Comparison of ENCODE assay signal across 31 cellular contexts in the genomic region with DNA sequence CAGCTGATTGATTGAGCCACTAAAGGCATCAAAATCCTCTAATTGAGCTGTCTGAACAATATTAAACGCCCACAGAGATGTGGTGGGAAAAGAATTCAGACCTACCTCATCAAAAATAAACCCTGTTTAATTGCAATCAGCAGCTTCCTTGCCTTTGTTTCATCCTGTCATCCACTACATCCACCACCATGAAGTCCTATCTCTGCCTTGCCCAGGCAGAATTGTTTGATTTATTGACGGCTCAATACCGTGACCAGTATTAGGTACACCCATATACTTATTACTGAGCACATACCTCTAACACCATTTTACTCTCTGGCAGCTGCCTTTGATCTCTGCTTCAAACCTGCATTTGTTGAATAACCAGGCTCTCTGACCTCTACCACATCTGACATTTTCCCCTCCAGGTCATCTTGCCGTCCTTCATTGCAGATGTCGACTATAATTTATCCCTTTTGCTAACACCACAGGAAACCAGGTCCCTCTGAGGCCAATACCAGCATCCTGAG.
"Had no signal": no experiment of that assay in that cellular context is flagged by ENCODE, and none has a peak within 500 bp of the region (broad histone marks: within the 10 kb centered on the region; RNA-seq: fewer than 3 reads in every experiment).

No MANE protein-coding gene starts in this region.

- DNase-seq: activated B cell treated with CpG ODN at 0.5 μM for 24 hours; activated CD4-positive, alpha-beta memory T cell treated with anti-CD3 and anti-CD28 coated beads for 36 hours; activated CD4-positive, alpha-beta T cell treated with anti-CD3 and anti-CD28 coated beads for 1 hour; activated CD4-positive, alpha-beta T cell treated with anti-CD3 and anti-CD28 coated beads, Interleukin-2, amount 10 ng/mL, durations not matched to agents 24 days and 14 days; activated CD8-positive, alpha-beta memory T cell treated with anti-CD3 and anti-CD28 coated beads for 24 hours; activated effector memory CD4-positive, alpha-beta T cell treated with anti-CD3 and anti-CD28 coated beads, Interleukin-2, amount 50 U/mL, for 16 hours; activated naive CD4-positive, alpha-beta T cell treated with Interleukin-2 at 50 U/mL for 16 hours; activated naive CD8-positive, alpha-beta T cell treated with anti-CD3 and anti-CD28 coated beads, Interleukin-2, amount 50 U/mL, for 24 hours; activated T-cell treated with anti-CD3 and anti-CD28 coated beads, Interleukin-2, amount 50 U/mL, for 4 hours; amniotic stem cell; body of pancreas; central memory CD4-positive, alpha-beta T cell; Karpas-422; NCI-H1048; NCI-H1694; NCI-H2029 treated with DMSO at 0.1 percent for 48 hours; NCI-H446; NCI-H524; NCI-H82; Peyer's patch; Right ventricle myocardium superior; SW 1271; T-helper 9 cell had no signal

- H3K36me3 Mint-ChIP-seq: activated CD4-positive, alpha-beta memory T cell treated with anti-CD3 and anti-CD28 coated beads for 36 hours had no signal

- H3K4me1 Mint-ChIP-seq: activated B cell treated with CpG ODN at 0.5 μM for 24 hours; activated CD4-positive, alpha-beta T cell treated with anti-CD3 and anti-CD28 coated beads, Interleukin-2, amount 10 ng/mL, durations not matched to agents 24 days and 14 days; activated naive CD8-positive, alpha-beta T cell treated with anti-CD3 and anti-CD28 coated beads, Interleukin-2, amount 50 U/mL, for 24 hours had no signal

- H3K4me1 ChIP-seq: ascending aorta, body of pancreas, Peyer's patch, SJCRH30 had no signal

- H3K36me3 ChIP-seq: ascending aorta, Peyer's patch, SJCRH30 had no signal

- FAIRE-seq: bronchial epithelial cell, K562 had no signal

- H3K27ac ChIP-seq: ascending aorta, body of pancreas, Peyer's patch, RWPE1, SJCRH30 had no signal

- H3K27ac Mint-ChIP-seq: activated B cell treated with CpG ODN at 0.5 μM for 24 hours; activated CD4-positive, alpha-beta memory T cell treated with anti-CD3 and anti-CD28 coated beads for 36 hours; activated CD4-positive, alpha-beta T cell treated with anti-CD3 and anti-CD28 coated beads, Interleukin-2, amount 10 ng/mL, durations not matched to agents 24 days and 14 days; activated naive CD4-positive, alpha-beta T cell treated with anti-CD3 and anti-CD28 coated beads, Interleukin-2, amount 50 U/mL, for 72 hours; activated naive CD8-positive, alpha-beta T cell treated with anti-CD3 and anti-CD28 coated beads, Interleukin-2, amount 50 U/mL, for 24 hours; T-helper 1 cell treated with Interleukin-12 subunit alpha and Interleukin-12 subunit beta and Interleukin-4 antibody, amounts not matched to agents 30 μg/mL and 1 μg/mL, for 36 hours had no signal

- H3K4me3 ChIP-seq: ascending aorta, body of pancreas, K562, Peyer's patch, SJCRH30 had no signal

- H3K9me3 Mint-ChIP-seq: activated B cell treated with CpG ODN at 0.5 μM for 24 hours; activated CD4-positive, alpha-beta memory T cell treated with anti-CD3 and anti-CD28 coated beads for 36 hours; activated CD4-positive, alpha-beta T cell treated with anti-CD3 and anti-CD28 coated beads, Interleukin-2, amount 10 ng/mL, durations not matched to agents 24 days and 14 days; activated naive CD4-positive, alpha-beta T cell treated with anti-CD3 and anti-CD28 coated beads, Interleukin-2, amount 50 U/mL, for 72 hours; activated naive CD8-positive, alpha-beta T cell treated with anti-CD3 and anti-CD28 coated beads, Interleukin-2, amount 50 U/mL, for 24 hours; activated T-cell treated with anti-CD3 and anti-CD28 coated beads, Interleukin-2, amount 50 U/mL, for 4 hours; T-helper 1 cell treated with Interleukin-12 subunit alpha and Interleukin-12 subunit beta and Interleukin-4 antibody, amounts not matched to agents 30 μg/mL and 1 μg/mL, for 36 hours had no signal

- H3K9me3 ChIP-seq: ascending aorta, body of pancreas, Peyer's patch had no signal

- H3K4me3 Mint-ChIP-seq: activated B cell treated with CpG ODN at 0.5 μM for 24 hours; activated CD4-positive, alpha-beta memory T cell treated with anti-CD3 and anti-CD28 coated beads for 36 hours; activated CD4-positive, alpha-beta T cell treated with anti-CD3 and anti-CD28 coated beads, Interleukin-2, amount 10 ng/mL, durations not matched to agents 24 days and 14 days; activated naive CD8-positive, alpha-beta T cell treated with anti-CD3 and anti-CD28 coated beads, Interleukin-2, amount 50 U/mL, for 24 hours; activated T-cell treated with anti-CD3 and anti-CD28 coated beads, Interleukin-2, amount 50 U/mL, for 4 hours; T-helper 1 cell treated with Interleukin-12 subunit alpha and Interleukin-12 subunit beta and Interleukin-4 antibody, amounts not matched to agents 30 μg/mL and 1 μg/mL, for 36 hours had no signal

- H3K27me3 ChIP-seq: ascending aorta, body of pancreas, Peyer's patch, SJCRH30 had no signal

- ATAC-seq: activated naive CD4-positive, alpha-beta T cell treated with anti-CD3 and anti-CD28 coated beads, Interleukin-2, amount 50 U/mL, for 72 hours; activated naive CD8-positive, alpha-beta T cell treated with anti-CD3 and anti-CD28 coated beads, Interleukin-2, amount 50 U/mL, for 24 hours; activated T-cell treated with anti-CD3 and anti-CD28 coated beads, Interleukin-2, amount 50 U/mL, for 4 hours; body of pancreas; K562; SK-N-SH treated with all-trans-retinoic acid at 6 μM for 48 hours had no signal

- H3K27me3 Mint-ChIP-seq: activated naive CD8-positive, alpha-beta T cell treated with anti-CD3 and anti-CD28 coated beads, Interleukin-2, amount 50 U/mL, for 24 hours had no signal
